Comparison of ENCODE assay signal across 8 cellular contexts in the genomic region with DNA sequence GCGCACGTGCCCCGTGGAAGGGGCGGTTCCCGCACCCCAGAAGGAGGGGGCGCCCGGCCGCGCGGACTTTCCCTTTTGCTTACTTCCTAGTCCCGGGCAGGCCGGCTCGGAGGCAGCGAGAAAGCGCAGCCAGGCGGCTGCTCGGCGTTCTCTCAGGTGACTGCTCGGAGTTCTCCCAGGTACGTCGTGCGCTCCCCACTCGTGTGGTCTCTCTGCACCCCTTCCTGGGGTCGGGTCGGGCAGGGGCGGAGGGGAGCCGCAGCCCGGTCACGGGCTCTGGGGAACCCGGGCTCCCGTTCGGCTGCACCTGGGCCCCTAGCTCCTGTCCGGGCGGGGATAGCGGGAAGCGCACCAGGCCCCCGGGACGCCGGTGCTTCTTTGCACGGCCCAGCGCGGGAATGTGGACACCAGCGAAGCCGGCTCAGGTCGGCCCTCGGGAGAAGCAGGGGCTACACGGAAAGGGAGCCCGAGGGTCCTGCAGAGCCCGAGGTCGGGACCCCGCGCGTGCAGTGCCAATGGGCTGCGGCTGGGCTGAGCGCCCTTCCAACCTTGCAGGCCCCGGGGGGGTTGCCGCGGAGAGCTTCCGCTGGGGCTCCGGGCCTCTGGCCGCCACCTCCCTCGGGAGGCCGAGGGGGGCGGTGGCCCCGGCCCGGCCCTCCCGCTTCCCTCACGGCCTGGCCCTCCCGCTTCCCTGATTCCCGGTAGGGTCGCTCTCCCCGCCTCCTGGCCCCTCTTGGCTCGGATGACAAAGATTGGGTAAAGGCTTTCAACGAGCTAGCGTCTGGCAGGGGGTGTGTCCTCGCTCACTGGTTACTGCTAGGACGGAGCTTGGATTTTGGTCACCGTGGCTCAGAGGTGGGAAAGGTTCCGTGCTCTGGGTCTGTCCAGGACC. TPM values are rescaled to one million over a fixed set of nuclear protein-coding genes. Genes with fewer than 3 reads are reported as not detected.
A peak's percentile ranks its signal among the peaks of the same experiment; 100 is the strongest.
DNase-seq lines count a peak whose midpoint lies in the region; ATAC-seq and TF ChIP-seq lines count a peak whose summit lies in the region.

A gene with protein sequence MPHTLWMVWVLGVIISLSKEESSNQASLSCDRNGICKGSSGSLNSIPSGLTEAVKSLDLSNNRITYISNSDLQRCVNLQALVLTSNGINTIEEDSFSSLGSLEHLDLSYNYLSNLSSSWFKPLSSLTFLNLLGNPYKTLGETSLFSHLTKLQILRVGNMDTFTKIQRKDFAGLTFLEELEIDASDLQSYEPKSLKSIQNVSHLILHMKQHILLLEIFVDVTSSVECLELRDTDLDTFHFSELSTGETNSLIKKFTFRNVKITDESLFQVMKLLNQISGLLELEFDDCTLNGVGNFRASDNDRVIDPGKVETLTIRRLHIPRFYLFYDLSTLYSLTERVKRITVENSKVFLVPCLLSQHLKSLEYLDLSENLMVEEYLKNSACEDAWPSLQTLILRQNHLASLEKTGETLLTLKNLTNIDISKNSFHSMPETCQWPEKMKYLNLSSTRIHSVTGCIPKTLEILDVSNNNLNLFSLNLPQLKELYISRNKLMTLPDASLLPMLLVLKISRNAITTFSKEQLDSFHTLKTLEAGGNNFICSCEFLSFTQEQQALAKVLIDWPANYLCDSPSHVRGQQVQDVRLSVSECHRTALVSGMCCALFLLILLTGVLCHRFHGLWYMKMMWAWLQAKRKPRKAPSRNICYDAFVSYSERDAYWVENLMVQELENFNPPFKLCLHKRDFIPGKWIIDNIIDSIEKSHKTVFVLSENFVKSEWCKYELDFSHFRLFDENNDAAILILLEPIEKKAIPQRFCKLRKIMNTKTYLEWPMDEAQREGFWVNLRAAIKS (plus strand): TSS at position 99 of the 892 bp plus-strand sequence. CDS start 18,628 bp downstream, outside the sequence.

- H3K27ac ChIP-seq in ascending aorta (peak within 1 kb of the TSS; percentile 39 to 52), iPS-18a (ENCODE audit: low read length) (no peak within 1 kb of the TSS), skeletal muscle tissue (ENCODE audit: low read depth, low read length) (peak within 1 kb of the TSS; percentile 19)

- no peaks in the 10 kb centered on the region for H3K27me3 ChIP-seq in ascending aorta
- peaks cover 50% of the 10 kb centered on the region for H3K27me3 ChIP-seq in iPS-18a (ENCODE audit: control insufficient read depth, insufficient read depth, low read length)
- peaks cover 5 to 27% (median 18%) of the 10 kb centered on the region in 3 donors for H3K27me3 ChIP-seq in skeletal muscle tissue (ENCODE audit: control insufficient read depth in 3 of 3, insufficient read depth in 3 of 3, low read length in 3 of 3)

- DNase-seq in SKM-1 treated with dmso at 0.1 percent for 144 hours (lab: John Stamatoyannopoulos, UW; ENCODE audit: unreplicated experiment) = peak; percentile 52
- DNase-seq in SKM-1 (lab: John Stamatoyannopoulos, UW; ENCODE audit: unreplicated experiment) = no peak
- peak; percentile 24 to 57 (median 46) for DNase-seq in T-helper 1 cell
- DNase-seq in ascending aorta (ENCODE audit: low spot score in 2 of 2) = peak; percentile 22 to 87
- no peak for DNase-seq in HCEC 1CT

- H3K4me1 ChIP-seq in ascending aorta (no peaks in the 10 kb centered on the region), iPS-18a (ENCODE audit: control insufficient read depth, low read depth, low read length) (no peaks in the 10 kb centered on the region), skeletal muscle tissue (ENCODE audit: control insufficient read depth in 3 of 3, insufficient read depth in 3 of 3, low read length in 3 of 3) (peaks cover 9 to 12% (median 11%) of the 10 kb centered on the region in 3 donors)

- H3K9me3 ChIP-seq in ascending aorta (peaks cover 0 to 13% of the 10 kb centered on the region in 2 donors), iPS-18a (ENCODE audit: control insufficient read depth, low read depth, low read length) (peaks cover 16% of the 10 kb centered on the region), skeletal muscle tissue (ENCODE audit: control insufficient read depth in 3 of 3, low read length in 3 of 3) (no peaks in the 10 kb centered on the region)

- H3K4me3 ChIP-seq in ascending aorta (peak within 1 kb of the TSS; percentile 63 to 69), iPS-18a (ENCODE audit: low read length) (peak within 1 kb of the TSS; percentile 66), skeletal muscle tissue (ENCODE audit: low read length in 3 of 3) (peak within 1 kb of the TSS; percentile 68 to 72 (median 70))

- intact Hi-C loops in ascending aorta (cut with DNase I) = loop anchor here (5.0 kb wide), 2 partner anchors 37 to 63 kb away; no protein-coding TSS in a partner anchor

- no peak for TF ChIP-seq CTCF in ascending aorta (IDR thresholded peaks at IDR 0.05)

- peak; percentile 91 for ATAC-seq in HG03135 (IDR thresholded peaks at IDR 0.05; ENCODE audit: unreplicated experiment)

- peaks cover 0 to 17% of the 10 kb centered on the region in 2 donors for H3K36me3 ChIP-seq in ascending aorta
- no peaks in the 10 kb centered on the region for H3K36me3 ChIP-seq in iPS-18a (ENCODE audit: control insufficient read depth, low read depth, low read length)
- H3K36me3 ChIP-seq in skeletal muscle tissue (ENCODE audit: control insufficient read depth in 3 of 3, insufficient read depth in 3 of 3, low read length in 3 of 3) = peaks cover 0 to 2% (median 0%) of the 10 kb centered on the region in 3 donors

- H3K9ac ChIP-seq in iPS-18a (ENCODE audit: low read length) (no peak within 1 kb of the TSS), skeletal muscle tissue (ENCODE audit: low read depth in 1 of 3, low read length in 3 of 3) (peak within 1 kb of the TSS in 2 of 3 donors; percentile 50 to 53)

RNA-seq across cellular contexts. Expression of the gene that starts here (rescaled TPM):
- total RNA-seq in ascending aorta = 19.1 TPM
- total RNA-seq in skeletal muscle tissue = 4.7 TPM

Comparison
In these comparisons a context has a peak if more than half of its experiments do, and no peak if none do; other contexts are left out.
1. DNase-seq: peak in SKM-1 treated with dmso at 0.1 percent for 144 hours (single experiment), T-helper 1 cell (5 of 5) and ascending aorta (2 of 2); none in SKM-1 (single experiment) and HCEC 1CT (single experiment).
2. Peak in every context shown above with its lines, with median percentiles within 50 percentile points of each other: H3K4me3 ChIP-seq.